ENCODE assay signal across 27 cellular contexts in genomic region chr12:122348505-122348904, GRCh38.
"Had no signal": no experiment of that assay in that cellular context is flagged by ENCODE, and none has a peak within 500 bp of the region (broad histone marks: within the 10 kb centered on the region; RNA-seq: fewer than 3 reads in every experiment).

No MANE protein-coding gene starts in this region.

- DNase-seq: activated CD4-positive, alpha-beta memory T cell treated with anti-CD3 and anti-CD28 coated beads for 36 hours; activated CD4-positive, alpha-beta T cell treated with anti-CD3 and anti-CD28 coated beads for 36 hours; activated CD4-positive, alpha-beta T cell treated with anti-CD3 and anti-CD28 coated beads, Interleukin-2, amount 10 ng/mL, durations not matched to agents 24 days and 14 days; activated CD4-positive, CD25-positive, alpha-beta regulatory T cell; activated CD4-positive, CD25-positive, alpha-beta regulatory T cell treated with anti-CD3 and anti-CD28 coated beads, Interleukin-2, amount 50 U/mL, for 72 hours; activated CD8-positive, alpha-beta memory T cell treated with anti-CD3 and anti-CD28 coated beads, Interleukin-2, amount 10 ng/mL, durations not matched to agents 7 days and 5 days; activated CD8-positive, alpha-beta memory T cell treated with anti-CD3 and anti-CD28 coated beads, Interleukin-2, amount 50 U/mL, for 4 hours; activated CD8-positive, alpha-beta T cell treated with anti-CD3 and anti-CD28 coated beads, Interleukin-2, amount 10 ng/mL, durations not matched to agents 7 days and 5 days; activated effector memory CD4-positive, alpha-beta T cell treated with anti-CD3 and anti-CD28 coated beads, Interleukin-2, amount 50 U/mL, for 16 hours; activated naive CD4-positive, alpha-beta T cell treated with anti-CD3 and anti-CD28 coated beads for 36 hours; activated naive CD8-positive, alpha-beta T cell treated with anti-CD3 and anti-CD28 coated beads for 36 hours; activated naive CD8-positive, alpha-beta T cell treated with anti-CD3 and anti-CD28 coated beads, Interleukin-2, amount 50 U/mL, for 24 hours; activated T-cell treated with anti-CD3 and anti-CD28 coated beads, Interleukin-2, amount 50 U/mL, for 1 hour; adrenal gland; amygdala; aorta; body of pancreas; caudate nucleus; cortex of kidney; dermis blood vessel endothelial cell; effector CD4-positive, alpha-beta T cell; effector memory CD8-positive, alpha-beta T cell; esophagus squamous epithelium; foreskin melanocyte; T-helper 1 cell; T-helper 17 cell had no signal

- H3K27ac ChIP-seq: adrenal gland, body of pancreas, esophagus squamous epithelium, gastroesophageal sphincter had no signal

- H3K27me3 ChIP-seq: adrenal gland, body of pancreas, esophagus squamous epithelium, gastroesophageal sphincter had no signal

- H3K4me1 ChIP-seq: adrenal gland, body of pancreas had no signal

- H3K4me3 ChIP-seq: adrenal gland, body of pancreas, esophagus squamous epithelium, gastroesophageal sphincter had no signal

- ATAC-seq: activated CD4-positive, alpha-beta T cell treated with anti-CD3 and anti-CD28 coated beads for 36 hours; activated CD8-positive, alpha-beta memory T cell treated with anti-CD3 and anti-CD28 coated beads, Interleukin-2, amount 10 ng/mL, durations not matched to agents 7 days and 5 days; activated CD8-positive, alpha-beta T cell treated with anti-CD3 and anti-CD28 coated beads, Interleukin-2, amount 10 ng/mL, durations not matched to agents 7 days and 5 days; activated naive CD8-positive, alpha-beta T cell treated with anti-CD3 and anti-CD28 coated beads, Interleukin-2, amount 50 U/mL, for 24 hours; body of pancreas; effector memory CD8-positive, alpha-beta T cell; gastroesophageal sphincter; T-helper 17 cell had no signal

- H3K9me3 ChIP-seq: adrenal gland, body of pancreas, esophagus squamous epithelium had no signal
